Comparison of ENCODE assay signal across 1 cellular context in genomic region chr15:82081904-82082810, GRCh38.
TF ChIP-seq lines count a peak whose summit lies in the region.

No MANE protein-coding gene starts in this region.

TF ChIP-seq in SK-N-SH treated with all-trans-retinoic acid at 6 μM for 48 hours, 23 proteins besides CTCF, POLR2A, EP300 and RAD21 (continued from another document):
- no peak for TF ChIP-seq TSHZ2 (CRISPR knock-in tag; IDR thresholded peaks at IDR 0.05)
- TF ChIP-seq ZFP3 (CRISPR knock-in tag; IDR thresholded peaks at IDR 0.05): no peak
- no peak for TF ChIP-seq ZNF70 (CRISPR knock-in tag; IDR thresholded peaks at IDR 0.05)
